Comparison of ENCODE assay signal across 8 cellular contexts in genomic region chr15:48330045-48330840, GRCh38. TPM values are rescaled to one million over a fixed set of nuclear protein-coding genes. Genes with fewer than 3 reads are reported as not detected.
DNase-seq lines count a peak whose midpoint lies in the region; ATAC-seq and TF ChIP-seq lines count a peak whose summit lies in the region.

No MANE protein-coding gene starts in this region.

- H3K4me1 ChIP-seq in DND-41 (ENCODE audit: insufficient read depth, low read length), result peaks cover 39% of the 10 kb centered on the region
- peaks cover 59% of the 10 kb centered on the region for H3K4me1 ChIP-seq in OCI-LY7 (ENCODE audit: insufficient read depth, low read length, poor library complexity, severe bottlenecking)

- H3K9ac ChIP-seq in DND-41 (ENCODE audit: low read depth, low read length), result peak overlapping the region; percentile 100
- H3K9ac ChIP-seq in neural cell (ENCODE audit: low read length), result peak overlapping the region; percentile 78

- DNase-seq in DND-41, result no peak
- DNase-seq in OCI-LY7 (ENCODE audit: low spot score), result no peak
- no peak for DNase-seq in effector memory CD8-positive, alpha-beta T cell
- no peak for DNase-seq in GDM1 (lab: John Stamatoyannopoulos, UW)
- DNase-seq in NCI-H2107 (lab: John Stamatoyannopoulos, UW), result no peak

- no peak for TF ChIP-seq RAD21 in neural cell (conservative IDR thresholded peaks at IDR 0.05)

- H3K79me2 ChIP-seq in DND-41 (ENCODE audit: insufficient read depth, low read length) (peaks cover 61% of the 10 kb centered on the region), OCI-LY7 (ENCODE audit: insufficient read depth, low read depth, low read length) (peaks cover 70% of the 10 kb centered on the region), neural cell (replicated peaks; ENCODE audit: insufficient read depth, low read length) (peaks cover 6% of the 10 kb centered on the region)

- H4K20me1 ChIP-seq in DND-41 (ENCODE audit: insufficient read depth, low read length), result peaks cover 10% of the 10 kb centered on the region; the same call in 1 of the 2 replicates
- peaks cover 34% of the 10 kb centered on the region for H4K20me1 ChIP-seq in OCI-LY7 (ENCODE audit: insufficient read depth, low read length)
- H4K20me1 ChIP-seq in neural cell (ENCODE audit: insufficient read depth), result no peaks in the 10 kb centered on the region

- POLR2A ChIA-PET in OCI-LY7 (lab: Charles Lee), result interaction anchor here (0.6 to 0.9 kb wide), 3 partner anchors 9 to 153 kb away, joined by 3 read pairs; no protein-coding TSS in a partner anchor

- H2AFZ ChIP-seq in DND-41 (ENCODE audit: low read depth, low read length) (peak overlapping the region; percentile 90), OCI-LY7 (ENCODE audit: low read length) (peak overlapping the region; percentile 17; the same call in 1 of the 2 replicates), neural cell (ENCODE audit: low read depth, low read length) (peak overlapping the region; percentile 87)

- intact Hi-C loops in OCI-LY7 (cut with micrococcal nuclease; ENCODE audit: unreplicated experiment), result loop anchor here (2.0 to 10.0 kb wide), 3 partner anchors 151 to 1295 kb away; partner anchors contain the start of genes CEP152, DTWD1, FAM227B and MYEF2

- H3K27me3 Mint-ChIP-seq in effector memory CD8-positive, alpha-beta T cell, result no peaks in the 10 kb centered on the region

- H3K9me2 ChIP-seq in OCI-LY7 (ENCODE audit: insufficient read depth, low read length), result no peaks in the 10 kb centered on the region
- no peaks in the 10 kb centered on the region for H3K9me2 ChIP-seq in neural cell (ENCODE audit: insufficient read depth, low read length)

- BruUV-seq in OCI-LY7 (replicated peaks; lab: Mats Ljungman, UMichigan), result TSS peak; percentile 80

- peaks cover 6 to 22% of the 10 kb centered on the region in 2 donors for H3K4me1 Mint-ChIP-seq in effector memory CD8-positive, alpha-beta T cell (ENCODE audit: low read depth in 2 of 2)

- CTCF ChIA-PET in OCI-LY7 (lab: Charles Lee; ENCODE audit: unreplicated experiment), result no interaction called here

- peak overlapping the region; percentile 98 for H3K27ac ChIP-seq in DND-41 (ENCODE audit: low read length)
- peak overlapping the region; percentile 83 for H3K27ac ChIP-seq in OCI-LY7 (ENCODE audit: low read depth, low read length, poor library complexity, severe bottlenecking)
- peak overlapping the region; percentile 74 for H3K27ac ChIP-seq in neural cell (ENCODE audit: low read length)

- no peak for ATAC-seq in DND-41 (ENCODE audit: insufficient read depth, low read depth)
- no peak for ATAC-seq in effector memory CD8-positive, alpha-beta T cell (replicated peaks)
- ATAC-seq in HG02852 (IDR thresholded peaks at IDR 0.05; ENCODE audit: unreplicated experiment), result no peak
- ATAC-seq in HG03469 (IDR thresholded peaks at IDR 0.05; ENCODE audit: unreplicated experiment), result no peak

- no peak for TF ChIP-seq CTCF in DND-41 (IDR thresholded peaks at IDR 0.05; ENCODE audit: borderline replicate concordance, extremely low read depth, low read length, poor library complexity, severe bottlenecking)
- no peak for TF ChIP-seq CTCF in OCI-LY7 (conservative IDR thresholded peaks at IDR 0.05; ENCODE audit: low read length)
- no peak for TF ChIP-seq CTCF in neural cell (IDR thresholded peaks at IDR 0.05; ENCODE audit: poor library complexity, severe bottlenecking)

- H3K27me3 ChIP-seq in DND-41 (ENCODE audit: insufficient read depth, low read length, poor library complexity) (no peaks in the 10 kb centered on the region), neural cell (ENCODE audit: insufficient read depth, low read depth, low read length) (no peaks in the 10 kb centered on the region)

- H3K36me3 Mint-ChIP-seq in effector memory CD8-positive, alpha-beta T cell (ENCODE audit: insufficient read depth), result peaks cover 25% of the 10 kb centered on the region

- no peak for TF ChIP-seq EP300 in neural cell (conservative IDR thresholded peaks at IDR 0.05; ENCODE audit: poor library complexity, severe bottlenecking)

- H3K4me2 ChIP-seq in DND-41 (ENCODE audit: insufficient read depth, low read length) (peak overlapping the region; percentile 80), OCI-LY7 (ENCODE audit: low read length) (peak overlapping the region; percentile 92), neural cell (ENCODE audit: low read length) (peak overlapping the region; percentile 88)

- H3K36me3 ChIP-seq in DND-41 (ENCODE audit: insufficient read depth, low read length) (peaks cover 18% of the 10 kb centered on the region), OCI-LY7 (ENCODE audit: insufficient read depth, low read length) (peaks cover 56% of the 10 kb centered on the region), neural cell (ENCODE audit: insufficient read depth, low read length) (no peaks in the 10 kb centered on the region)

- H3F3A ChIP-seq in neural cell (ENCODE audit: insufficient read depth, low read length, poor library complexity, severe bottlenecking), result no peaks in the 10 kb centered on the region

- H3K4me3 Mint-ChIP-seq in effector memory CD8-positive, alpha-beta T cell, result peak overlapping the region; percentile 96 to 99

- no peaks in the 10 kb centered on the region for H3K9me3 Mint-ChIP-seq in effector memory CD8-positive, alpha-beta T cell

- peak overlapping the region; percentile 81 to 97 for H3K4me3 ChIP-seq in DND-41 (ENCODE audit: low read depth in 1 of 2, low read length in 2 of 2)
- peak overlapping the region; percentile 81 for H3K4me3 ChIP-seq in OCI-LY7 (ENCODE audit: low read depth, low read length, poor library complexity, severe bottlenecking)
- peak overlapping the region; percentile 91 for H3K4me3 ChIP-seq in neural cell (ENCODE audit: low read length)

- H3K9me3 ChIP-seq in DND-41 (ENCODE audit: insufficient read depth, low read length, severe bottlenecking) (no peaks in the 10 kb centered on the region), OCI-LY7 (ENCODE audit: low read length) (no peaks in the 10 kb centered on the region), neural cell (ENCODE audit: low read length) (no peaks in the 10 kb centered on the region)

- H3K27ac Mint-ChIP-seq in effector memory CD8-positive, alpha-beta T cell, result peak overlapping the region; percentile 98

TF ChIP-seq in neural cell, 6 proteins besides CTCF, POLR2A, EP300 and RAD21:
- no peak for TF ChIP-seq TAF1 (IDR thresholded peaks at IDR 0.05; ENCODE audit: low read depth)
- TF ChIP-seq EZH2 (IDR thresholded peaks at IDR 0.05; ENCODE audit: borderline replicate concordance, insufficient read depth, low read length, poor library complexity, severe bottlenecking), result no peak
- no peak for TF ChIP-seq MXI1 (conservative IDR thresholded peaks at IDR 0.05; ENCODE audit: poor library complexity, severe bottlenecking)
- TF ChIP-seq POLR2AphosphoS5 (IDR thresholded peaks at IDR 0.05), result no peak
- TF ChIP-seq SMC3 (conservative IDR thresholded peaks at IDR 0.05; ENCODE audit: poor library complexity), result no peak

RNA-seq across cellular contexts. Expression of gene DUT, which starts 1.0 kb away (rescaled TPM):
- 131 and 137 TPM in 2 replicates for total RNA-seq in OCI-LY7 (2014; rRNA removed; shearing (Covaris generic))
- total RNA-seq in OCI-LY7 (2022), result 329 and 350 TPM in 2 replicates
- polyA plus RNA-seq in neural cell, result 198 and 263 TPM in 2 replicates
- polyA minus RNA-seq in neural cell, result 50.9 and 65.8 TPM in 2 replicates

Comparison
In these comparisons a context has a peak if more than half of its experiments do, and no peak if none do; other contexts are left out.
1. H2AFZ ChIP-seq: peak in every context shown above with its lines; median percentile 90 in DND-41; 87 in neural cell; 17 in OCI-LY7.